In genomic region chr12:2003676-2004112, GRCh38 we compare ENCODE assay signal across 8 cellular contexts. TPM values are rescaled to one million over a fixed set of nuclear protein-coding genes. Genes with fewer than 3 reads are reported as not detected.
DNase-seq lines count a peak whose midpoint lies in the region; ATAC-seq lines count a peak whose summit lies in the region.

No MANE protein-coding gene starts in this region.

- H3K4me3 ChIP-seq in rectal smooth muscle tissue (ENCODE audit: low read length): peak overlapping the region; percentile 92

- no peak for DNase-seq in activated CD4-positive, alpha-beta T cell treated with anti-CD3 and anti-CD28 coated beads, Interleukin-2, amount 10 ng/mL, durations not matched to agents 24 days and 14 days
- no peak for DNase-seq in activated CD4-positive, alpha-beta T cell treated with anti-CD3 and anti-CD28 coated beads, Interleukin-2, amount 50 U/mL, for 4 hours
- DNase-seq in activated CD4-positive, alpha-beta memory T cell treated with anti-CD3 and anti-CD28 coated beads, Interleukin-2, amount 10 ng/mL, durations not matched to agents 7 days and 5 days: no peak
- DNase-seq in Right ventricle myocardium superior: no peak
- DNase-seq in NCI-H345 (lab: John Stamatoyannopoulos, UW): no peak
- no peak for DNase-seq in stimulated activated CD4-positive, alpha-beta T cell treated with anti-CD3 and anti-CD28 coated beads, Interleukin-12 subunit alpha, Interleukin-12 subunit beta, amount 100 ng/mL, for 4 hours

- CTCF ChIA-PET in activated CD4-positive, alpha-beta memory T cell treated with anti-CD3 and anti-CD28 coated beads, Interleukin-2, amount 10 ng/mL, durations not matched to agents 7 days and 5 days (lab: Charles Lee): interaction anchor here (1.0 to 1.2 kb wide), 2 partner anchors 31 to 64 kb away, joined by 3 read pairs; no protein-coding TSS in a partner anchor

- no peaks in the 10 kb centered on the region for H3K27me3 ChIP-seq in rectal smooth muscle tissue (ENCODE audit: control insufficient read depth, insufficient read depth, low read length)

- no peaks in the 10 kb centered on the region for H3K36me3 ChIP-seq in rectal smooth muscle tissue (ENCODE audit: control insufficient read depth, insufficient read depth, low read length)

- H3K4me1 ChIP-seq in rectal smooth muscle tissue (ENCODE audit: control insufficient read depth, insufficient read depth, low read length): peaks cover 24% of the 10 kb centered on the region

- H3K36me3 Mint-ChIP-seq in activated CD4-positive, alpha-beta T cell treated with anti-CD3 and anti-CD28 coated beads, Interleukin-2, amount 10 ng/mL, durations not matched to agents 24 days and 14 days (ENCODE audit: low read depth): peaks cover 7% of the 10 kb centered on the region
- peaks cover 11% of the 10 kb centered on the region for H3K36me3 Mint-ChIP-seq in activated CD4-positive, alpha-beta memory T cell treated with anti-CD3 and anti-CD28 coated beads, Interleukin-2, amount 10 ng/mL, durations not matched to agents 7 days and 5 days (ENCODE audit: low read depth)

- intact Hi-C loops in activated CD4-positive, alpha-beta T cell treated with anti-CD3 and anti-CD28 coated beads, Interleukin-2, amount 10 ng/mL, durations not matched to agents 24 days and 14 days (cut with micrococcal nuclease): loop anchor here (1.0 to 10.0 kb wide), 2 partner anchors 209 to 313 kb away; no protein-coding TSS in a partner anchor
- intact Hi-C loops in Right ventricle myocardium superior (cut with DNase I): no loop called here

- peak overlapping the region; percentile 95 for H3K27ac ChIP-seq in rectal smooth muscle tissue (ENCODE audit: low read depth, low read length)

- H3K27me3 Mint-ChIP-seq in activated CD4-positive, alpha-beta T cell treated with anti-CD3 and anti-CD28 coated beads, Interleukin-2, amount 10 ng/mL, durations not matched to agents 24 days and 14 days: peaks cover 11% of the 10 kb centered on the region
- no peaks in the 10 kb centered on the region for H3K27me3 Mint-ChIP-seq in activated CD4-positive, alpha-beta memory T cell treated with anti-CD3 and anti-CD28 coated beads, Interleukin-2, amount 10 ng/mL, durations not matched to agents 7 days and 5 days

- peaks cover 21% of the 10 kb centered on the region for H3K4me1 Mint-ChIP-seq in activated CD4-positive, alpha-beta T cell treated with anti-CD3 and anti-CD28 coated beads, Interleukin-2, amount 10 ng/mL, durations not matched to agents 24 days and 14 days
- peaks cover 37% of the 10 kb centered on the region for H3K4me1 Mint-ChIP-seq in activated CD4-positive, alpha-beta memory T cell treated with anti-CD3 and anti-CD28 coated beads, Interleukin-2, amount 10 ng/mL, durations not matched to agents 7 days and 5 days

- POLR2A ChIA-PET in activated CD4-positive, alpha-beta memory T cell treated with anti-CD3 and anti-CD28 coated beads, Interleukin-2, amount 10 ng/mL, durations not matched to agents 7 days and 5 days (lab: Charles Lee): interaction anchor here (1.2 to 3.6 kb wide), 3 partner anchors 10 to 15 kb away, joined by 3 to 38 read pairs (median 3); no protein-coding TSS in a partner anchor

- H3K27ac Mint-ChIP-seq in activated CD4-positive, alpha-beta T cell treated with anti-CD3 and anti-CD28 coated beads, Interleukin-2, amount 10 ng/mL, durations not matched to agents 24 days and 14 days: peak overlapping the region; percentile 98
- H3K27ac Mint-ChIP-seq in activated CD4-positive, alpha-beta memory T cell treated with anti-CD3 and anti-CD28 coated beads, Interleukin-2, amount 10 ng/mL, durations not matched to agents 7 days and 5 days: peak overlapping the region; percentile 94

- ATAC-seq in HG03108 (IDR thresholded peaks at IDR 0.05; ENCODE audit: unreplicated experiment) (peak; percentile 5), Right ventricle myocardium superior (ENCODE audit: poor library complexity) (peak; percentile 24)

- peaks cover 3% of the 10 kb centered on the region for H3K9me3 Mint-ChIP-seq in activated CD4-positive, alpha-beta T cell treated with anti-CD3 and anti-CD28 coated beads, Interleukin-2, amount 10 ng/mL, durations not matched to agents 24 days and 14 days
- no peaks in the 10 kb centered on the region for H3K9me3 Mint-ChIP-seq in activated CD4-positive, alpha-beta memory T cell treated with anti-CD3 and anti-CD28 coated beads, Interleukin-2, amount 10 ng/mL, durations not matched to agents 7 days and 5 days

- peak overlapping the region; percentile 74 for H3K9ac ChIP-seq in rectal smooth muscle tissue (ENCODE audit: low read length)

- peak overlapping the region; percentile 98 for H3K4me3 Mint-ChIP-seq in activated CD4-positive, alpha-beta T cell treated with anti-CD3 and anti-CD28 coated beads, Interleukin-2, amount 10 ng/mL, durations not matched to agents 24 days and 14 days
- H3K4me3 Mint-ChIP-seq in activated CD4-positive, alpha-beta memory T cell treated with anti-CD3 and anti-CD28 coated beads, Interleukin-2, amount 10 ng/mL, durations not matched to agents 7 days and 5 days: peak overlapping the region; percentile 98

RNA-seq across cellular contexts. Expression of gene DCP1B, which starts 0.6 kb away (rescaled TPM):
- 9.9 and 10.4 TPM in 2 replicates for total RNA-seq in activated CD4-positive, alpha-beta T cell treated with anti-CD3 and anti-CD28 coated beads, Interleukin-2, amount 10 ng/mL, durations not matched to agents 24 days and 14 days
- 10 to 100 TPM; 17.8 to 18.6 TPM for total RNA-seq in activated CD4-positive, alpha-beta memory T cell treated with anti-CD3 and anti-CD28 coated beads, Interleukin-2, amount 10 ng/mL, durations not matched to agents 7 days and 5 days
- 1.6 TPM for total RNA-seq in Right ventricle myocardium superior

RNA-seq across cellular contexts. Expression of gene CACNA1C, which starts 49.1 kb away (rescaled TPM):
- total RNA-seq in activated CD4-positive, alpha-beta T cell treated with anti-CD3 and anti-CD28 coated beads, Interleukin-2, amount 10 ng/mL, durations not matched to agents 24 days and 14 days: 0.07 TPM in 2 replicates
- under 1 TPM; 0.30 TPM for total RNA-seq in activated CD4-positive, alpha-beta memory T cell treated with anti-CD3 and anti-CD28 coated beads, Interleukin-2, amount 10 ng/mL, durations not matched to agents 7 days and 5 days
- 151 TPM for total RNA-seq in Right ventricle myocardium superior

Comparison
In these comparisons a context has a peak if more than half of its experiments do, and no peak if none do; other contexts are left out.
1. RNA of gene CACNA1C, which starts 49.1 kb away (total RNA-seq): 151 TPM in Right ventricle myocardium superior (single experiment); 0.30 TPM in activated CD4-positive, alpha-beta memory T cell treated with anti-CD3 and anti-CD28 coated beads, Interleukin-2, amount 10 ng/mL, durations not matched to agents 7 days and 5 days and 0.07 TPM in activated CD4-positive, alpha-beta T cell treated with anti-CD3 and anti-CD28 coated beads, Interleukin-2, amount 10 ng/mL, durations not matched to agents 24 days and 14 days; every median in the first group is over 100 times any median in the second.